Comparison of ENCODE assay signal across 8 cellular contexts in the genomic region with DNA sequence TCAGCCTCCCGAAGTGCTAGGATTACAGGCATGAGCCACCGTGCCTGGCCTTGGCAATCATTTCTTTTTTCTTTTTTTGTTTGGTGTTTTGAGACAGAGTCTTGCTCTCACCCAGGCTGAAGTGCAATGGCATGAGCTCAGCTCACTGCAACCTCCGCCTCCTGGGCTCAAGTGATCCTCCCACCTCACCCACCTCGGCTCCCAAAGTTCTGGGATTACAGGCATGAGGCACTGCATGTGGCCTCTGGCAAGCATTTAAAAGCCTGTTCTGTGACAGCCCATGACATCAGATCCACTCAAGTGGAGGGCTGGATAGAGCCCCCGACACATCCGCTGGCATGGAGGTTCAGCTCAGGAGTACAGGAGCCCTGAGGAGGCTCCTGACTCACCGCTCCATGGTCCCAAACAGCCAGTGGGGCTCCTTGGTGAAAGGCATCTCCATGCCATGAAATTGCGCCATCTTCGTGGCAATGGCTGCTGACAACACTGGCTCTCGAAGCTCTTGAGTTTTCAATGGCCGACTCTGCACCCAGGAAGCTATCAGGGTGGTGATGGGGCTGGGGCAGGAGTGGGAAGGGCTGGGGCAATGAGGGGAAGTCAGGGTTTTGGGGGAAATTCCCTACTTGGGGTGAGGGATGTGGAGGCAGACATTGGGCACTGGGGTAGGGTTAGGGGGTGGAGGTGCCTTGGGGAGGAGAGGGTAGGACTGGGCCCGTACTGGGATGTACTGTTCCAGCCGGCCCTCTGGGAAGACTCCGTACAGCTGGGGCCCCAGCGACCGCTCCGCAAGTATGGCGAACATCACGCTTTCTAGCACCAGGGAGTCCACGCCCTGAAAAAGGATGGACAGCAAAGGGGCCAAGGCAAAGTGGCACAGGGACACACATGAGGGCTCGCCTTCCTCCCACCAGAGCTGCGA. TPM values are rescaled to one million over a fixed set of nuclear protein-coding genes. Genes with fewer than 3 reads are reported as not detected.
A peak's percentile ranks its signal among the peaks of the same experiment; 100 is the strongest.
DNase-seq lines count a peak whose midpoint lies in the region; ATAC-seq, FAIRE-seq and TF ChIP-seq lines count a peak whose summit lies in the region.

No MANE protein-coding gene starts in this region.

- no peak overlapping the region for H3K18ac ChIP-seq in neuronal stem cell (ENCODE audit: low read length)

- ATAC-seq in CD4-positive, CD25-positive, alpha-beta regulatory T cell (ENCODE audit: low read depth in 2 of 2) = no peak
- ATAC-seq in HG03521 (IDR thresholded peaks at IDR 0.05; ENCODE audit: unreplicated experiment) = no peak

- TF ChIP-seq CTCF in OCI-LY3 (IDR thresholded peaks at IDR 0.05; ENCODE audit: low read depth, low read length) (no peak), endodermal cell (conservative IDR thresholded peaks at IDR 0.05) (no peak)

- no peaks in the 10 kb centered on the region for H3K9me3 Mint-ChIP-seq in CD4-positive, CD25-positive, alpha-beta regulatory T cell
- H3K9me3 Mint-ChIP-seq in endodermal cell = no peaks in the 10 kb centered on the region

- no peak overlapping the region for H4K91ac ChIP-seq in neuronal stem cell (ENCODE audit: low read depth, low read length, poor library complexity)

- H3K4me1 ChIP-seq in CD4-positive, CD25-positive, alpha-beta regulatory T cell (ENCODE audit: control insufficient read depth, insufficient read depth, low read length, poor library complexity, severe bottlenecking) = peaks cover 27% of the 10 kb centered on the region
- H3K4me1 ChIP-seq in OCI-LY3 (ENCODE audit: low read length) = peaks cover 11% of the 10 kb centered on the region
- H3K4me1 ChIP-seq in endodermal cell (ENCODE audit: control insufficient read depth, insufficient read depth, low read length) = peaks cover 6% of the 10 kb centered on the region
- H3K4me1 ChIP-seq in neuronal stem cell (ENCODE audit: control insufficient read depth in 2 of 2, insufficient read depth in 1 of 2, low read depth in 1 of 2, low read length in 2 of 2) = peaks cover 5% of the 10 kb centered on the region in 2 donors

- peak overlapping the region; percentile 98 for H3K27ac ChIP-seq in CD4-positive, CD25-positive, alpha-beta regulatory T cell (ENCODE audit: insufficient read depth, low read length, poor library complexity, severe bottlenecking)
- H3K27ac ChIP-seq in OCI-LY3 (ENCODE audit: low read length) = peak overlapping the region; percentile 88
- no peak overlapping the region for H3K27ac ChIP-seq in endodermal cell (ENCODE audit: low read depth, low read length)
- peak overlapping the region; percentile 98 for H3K27ac ChIP-seq in neuronal stem cell (replicated peaks; ENCODE audit: low read length)

- no peaks in the 10 kb centered on the region for H3K27me3 Mint-ChIP-seq in CD4-positive, CD25-positive, alpha-beta regulatory T cell
- H3K27me3 Mint-ChIP-seq in endodermal cell (ENCODE audit: insufficient read depth) = peaks cover 9% of the 10 kb centered on the region

- H3K27ac Mint-ChIP-seq in CD4-positive, CD25-positive, alpha-beta regulatory T cell = peak overlapping the region; percentile 46 to 92 (median 91)
- H3K27ac Mint-ChIP-seq in endodermal cell = peak overlapping the region; percentile 58

- WGBS in endodermal cell (ENCODE audit: insufficient coverage in 1 of 2, insufficient read length in 1 of 2), 2 experiments = 95 to 98% methylated on average over 20 to 22 of the region's 22 CpGs
- WGBS in neuronal stem cell (ENCODE audit: extremely low coverage in 2 of 2, insufficient read length in 2 of 2, insufficient replicate concordance in 1 of 2), 2 donors = no CpG with 5 or more reads among the region's 22 CpGs

- H2AFZ ChIP-seq in OCI-LY3 (ENCODE audit: low read depth, low read length) (no peak overlapping the region), neuronal stem cell (ENCODE audit: low read length) (no peak overlapping the region)

- FAIRE-seq in frontal cortex (lab: Jason Lieb, UNC) = no peak

- peaks cover 0 to 45% (median 16%) of the 10 kb centered on the region in 4 donors for H3K4me1 Mint-ChIP-seq in CD4-positive, CD25-positive, alpha-beta regulatory T cell
- peaks cover 12% of the 10 kb centered on the region for H3K4me1 Mint-ChIP-seq in endodermal cell

- no peak overlapping the region for H2BK120ac ChIP-seq in neuronal stem cell (ENCODE audit: low read depth, low read length)

- H3K4me3 ChIP-seq in CD4-positive, CD25-positive, alpha-beta regulatory T cell (ENCODE audit: low read depth, low read length) = peak overlapping the region; percentile 66
- H3K4me3 ChIP-seq in OCI-LY3 (ENCODE audit: low read length) = peak overlapping the region; percentile 91
- peak overlapping the region; percentile 93 for H3K4me3 ChIP-seq in endodermal cell (ENCODE audit: low read length)
- peak overlapping the region; percentile 82 to 93 for H3K4me3 ChIP-seq in neuronal stem cell (ENCODE audit: low read length in 2 of 2)

- H3K9ac ChIP-seq in OCI-LY3 (ENCODE audit: low read length) (peak overlapping the region; percentile 93), endodermal cell (ENCODE audit: extremely low read depth, low read length, poor library complexity, severe bottlenecking) (peak overlapping the region; percentile 75), neuronal stem cell (ENCODE audit: low read depth, low read length, poor library complexity) (peak overlapping the region; percentile 93)

- H3K4me2 ChIP-seq in OCI-LY3 (ENCODE audit: low read length) = peak overlapping the region; percentile 88
- H3K4me2 ChIP-seq in neuronal stem cell (ENCODE audit: insufficient read depth, low read length, poor library complexity, severe bottlenecking) = peak overlapping the region; percentile 84

- H3K79me1 ChIP-seq in neuronal stem cell (ENCODE audit: low read depth, low read length) = peaks cover 7% of the 10 kb centered on the region

- peak overlapping the region; percentile 56 for H2BK5ac ChIP-seq in neuronal stem cell (ENCODE audit: low read length)

- no peaks in the 10 kb centered on the region for H3K27me3 ChIP-seq in CD4-positive, CD25-positive, alpha-beta regulatory T cell (ENCODE audit: control insufficient read depth, insufficient read depth, low read length)
- H3K27me3 ChIP-seq in OCI-LY3 (ENCODE audit: low read depth, low read length) (no peaks in the 10 kb centered on the region), endodermal cell (ENCODE audit: control insufficient read depth, insufficient read depth, low read length, poor library complexity, severe bottlenecking) (no peaks in the 10 kb centered on the region), neuronal stem cell (ENCODE audit: control insufficient read depth in 3 of 3, insufficient read depth in 3 of 3, low read depth in 1 of 3, low read length in 3 of 3) (no peaks in the 10 kb centered on the region)

- no peaks in the 10 kb centered on the region for H3K36me3 Mint-ChIP-seq in CD4-positive, CD25-positive, alpha-beta regulatory T cell
- H3K36me3 Mint-ChIP-seq in endodermal cell (ENCODE audit: low read depth) = peaks cover 15% of the 10 kb centered on the region

- H3K14ac ChIP-seq in neuronal stem cell (ENCODE audit: low read length) = no peak overlapping the region

- DNase-seq in CD4-positive, CD25-positive, alpha-beta regulatory T cell = no peak
- DNase-seq in endodermal cell (no peak), neuronal stem cell (ENCODE audit: low spot score) (no peak), NCI-H526 (lab: John Stamatoyannopoulos, UW) (no peak), inferior parietal cortex (ENCODE audit: extremely low spot score) (no peak), frontal cortex (ENCODE audit: low spot score in 2 of 2) (no peak)

- peaks cover 15% of the 10 kb centered on the region for H3K36me3 ChIP-seq in CD4-positive, CD25-positive, alpha-beta regulatory T cell (ENCODE audit: control insufficient read depth, insufficient read depth, low read length)
- H3K36me3 ChIP-seq in OCI-LY3 (replicated peaks; ENCODE audit: low read depth, low read length) (no peaks in the 10 kb centered on the region), endodermal cell (ENCODE audit: control insufficient read depth, insufficient read depth, low read length) (peaks cover 25% of the 10 kb centered on the region), neuronal stem cell (replicated peaks in 1 of 2; ENCODE audit: control insufficient read depth in 2 of 2, insufficient read depth in 2 of 2, low read length in 2 of 2) (peaks cover 26 to 40% of the 10 kb centered on the region in 2 donors)

- H3K79me2 ChIP-seq in OCI-LY3 (ENCODE audit: low read length) = peaks cover 18% of the 10 kb centered on the region

- H4K20me1 ChIP-seq in OCI-LY3 (ENCODE audit: insufficient read depth, low read length) = no peaks in the 10 kb centered on the region

- peak overlapping the region; percentile 52 for H4K8ac ChIP-seq in neuronal stem cell (ENCODE audit: low read depth, low read length)

- H2BK12ac ChIP-seq in neuronal stem cell (ENCODE audit: low read length) = no peak overlapping the region

- no peak overlapping the region for H2BK15ac ChIP-seq in neuronal stem cell (ENCODE audit: low read length)

- H2AK5ac ChIP-seq in neuronal stem cell (ENCODE audit: low read depth, low read length) = peak overlapping the region; percentile 90

- no peak overlapping the region for H3K4ac ChIP-seq in neuronal stem cell (ENCODE audit: low read length)

- H3K9me3 ChIP-seq in CD4-positive, CD25-positive, alpha-beta regulatory T cell (ENCODE audit: control insufficient read depth in 2 of 2, low read length in 2 of 2) = no peaks in the 10 kb centered on the region
- H3K9me3 ChIP-seq in OCI-LY3 (ENCODE audit: insufficient read depth, low read length) = no peaks in the 10 kb centered on the region
- H3K9me3 ChIP-seq in endodermal cell (ENCODE audit: control insufficient read depth, low read length) = no peaks in the 10 kb centered on the region
- H3K9me3 ChIP-seq in neuronal stem cell (replicated peaks in 1 of 2; ENCODE audit: control insufficient read depth in 2 of 2, insufficient read depth in 1 of 2, low read depth in 1 of 2, low read length in 2 of 2) = no peaks in the 10 kb centered on the region

- H3K4me3 Mint-ChIP-seq in CD4-positive, CD25-positive, alpha-beta regulatory T cell = peak overlapping the region; percentile 87 to 97 (median 88)
- H3K4me3 Mint-ChIP-seq in endodermal cell = peak overlapping the region; percentile 72

- H3K23ac ChIP-seq in neuronal stem cell (ENCODE audit: low read depth, low read length, poor library complexity) = peak overlapping the region; percentile 30

RNA-seq across cellular contexts. Expression of a gene that starts 1.4 kb away (rescaled TPM):
- 162 TPM for total RNA-seq in CD4-positive, CD25-positive, alpha-beta regulatory T cell
- 10 to 100 TPM; 39.8 to 51.7 (median 43.4) TPM for polyA plus RNA-seq in CD4-positive, CD25-positive, alpha-beta regulatory T cell
- total RNA-seq in endodermal cell = 100 to 1,000 TPM; 108 TPM
- polyA plus RNA-seq in endodermal cell (2013, experiment 1 of 2) = 78.8 TPM
- 76.5 TPM for polyA plus RNA-seq in endodermal cell (2013, experiment 2 of 2)
- polyA plus RNA-seq in neuronal stem cell (2013, experiment 1 of 2) = 39.2 TPM
- 37.2 TPM for polyA plus RNA-seq in neuronal stem cell (2013, experiment 2 of 2)
- 28.1 TPM for total RNA-seq in frontal cortex

RNA-seq across cellular contexts. Expression of a gene that starts 3.1 kb away (rescaled TPM):
- 71.8 TPM for total RNA-seq in CD4-positive, CD25-positive, alpha-beta regulatory T cell
- under 1 TPM in 3 of 4 donors, not detected in 1; 0.25 to 0.76 (median 0.27) TPM for polyA plus RNA-seq in CD4-positive, CD25-positive, alpha-beta regulatory T cell
- 100 to 1,000 TPM in 1 of 2 donors, 10 to 100 TPM in 1; 83.5 to 105 TPM for total RNA-seq in endodermal cell
- 58.2 TPM for polyA plus RNA-seq in endodermal cell (2013, experiment 1 of 2)
- polyA plus RNA-seq in endodermal cell (2013, experiment 2 of 2) = 46.6 TPM
- polyA plus RNA-seq in neuronal stem cell (2013, experiment 1 of 2) = 25.7 TPM
- 25.4 TPM for polyA plus RNA-seq in neuronal stem cell (2013, experiment 2 of 2)
- total RNA-seq in frontal cortex = 5.7 TPM

RNA-seq across cellular contexts. Expression of a gene that starts 18.6 kb away (rescaled TPM):
- not detected for total RNA-seq in CD4-positive, CD25-positive, alpha-beta regulatory T cell
- polyA plus RNA-seq in CD4-positive, CD25-positive, alpha-beta regulatory T cell = not detected
- total RNA-seq in endodermal cell = under 1 TPM; 0.70 to 0.91 TPM
- not detected for polyA plus RNA-seq in endodermal cell (2013, experiment 1 of 2)
- 0.83 TPM for polyA plus RNA-seq in endodermal cell (2013, experiment 2 of 2)
- 1.7 TPM for polyA plus RNA-seq in neuronal stem cell (2013, experiment 1 of 2)
- polyA plus RNA-seq in neuronal stem cell (2013, experiment 2 of 2) = 1.6 TPM
- total RNA-seq in frontal cortex = not detected

RNA-seq across cellular contexts. Expression of a gene that starts 19.3 kb away (rescaled TPM):
- 0.30 TPM for total RNA-seq in CD4-positive, CD25-positive, alpha-beta regulatory T cell
- polyA plus RNA-seq in CD4-positive, CD25-positive, alpha-beta regulatory T cell = not detected
- 1 to 10 TPM; 1.2 to 1.4 TPM for total RNA-seq in endodermal cell
- 8.8 TPM for polyA plus RNA-seq in endodermal cell (2013, experiment 1 of 2)
- polyA plus RNA-seq in endodermal cell (2013, experiment 2 of 2) = 7.0 TPM
- polyA plus RNA-seq in neuronal stem cell (2013, experiment 1 of 2) = 1.2 TPM
- polyA plus RNA-seq in neuronal stem cell (2013, experiment 2 of 2) = 1.2 TPM
- 60.3 TPM for total RNA-seq in frontal cortex

RNA-seq across cellular contexts. Expression of a gene that starts 35.6 kb away (rescaled TPM):
- 5.9 TPM for total RNA-seq in CD4-positive, CD25-positive, alpha-beta regulatory T cell
- polyA plus RNA-seq in CD4-positive, CD25-positive, alpha-beta regulatory T cell = 10 to 100 TPM in 1 of 4 donors, 1 to 10 TPM in 3; 5.6 to 11.7 (median 8.4) TPM
- not detected for total RNA-seq in endodermal cell
- not detected for polyA plus RNA-seq in endodermal cell (2013, experiment 1 of 2)
- polyA plus RNA-seq in endodermal cell (2013, experiment 2 of 2) = not detected
- polyA plus RNA-seq in neuronal stem cell (2013, experiment 1 of 2) = 0.01 TPM
- polyA plus RNA-seq in neuronal stem cell (2013, experiment 2 of 2) = 0.01 TPM
- not detected for total RNA-seq in frontal cortex

Comparison
In these comparisons a context has a peak if more than half of its experiments do, and no peak if none do; other contexts are left out.
1. RNA of a gene that starts 3.1 kb away (total RNA-seq): 83.5 to 105 TPM in endodermal cell and 71.8 TPM in CD4-positive, CD25-positive, alpha-beta regulatory T cell (single experiment); 5.7 TPM in frontal cortex (single experiment); every median in the first group is over 10 times any median in the second.
2. Peak in every context shown above with its lines, with median percentiles within 50 percentile points of each other: H3K4me3 ChIP-seq and H3K9ac ChIP-seq.